8 cellular contexts compared by ENCODE assay signal in the genomic region with DNA sequence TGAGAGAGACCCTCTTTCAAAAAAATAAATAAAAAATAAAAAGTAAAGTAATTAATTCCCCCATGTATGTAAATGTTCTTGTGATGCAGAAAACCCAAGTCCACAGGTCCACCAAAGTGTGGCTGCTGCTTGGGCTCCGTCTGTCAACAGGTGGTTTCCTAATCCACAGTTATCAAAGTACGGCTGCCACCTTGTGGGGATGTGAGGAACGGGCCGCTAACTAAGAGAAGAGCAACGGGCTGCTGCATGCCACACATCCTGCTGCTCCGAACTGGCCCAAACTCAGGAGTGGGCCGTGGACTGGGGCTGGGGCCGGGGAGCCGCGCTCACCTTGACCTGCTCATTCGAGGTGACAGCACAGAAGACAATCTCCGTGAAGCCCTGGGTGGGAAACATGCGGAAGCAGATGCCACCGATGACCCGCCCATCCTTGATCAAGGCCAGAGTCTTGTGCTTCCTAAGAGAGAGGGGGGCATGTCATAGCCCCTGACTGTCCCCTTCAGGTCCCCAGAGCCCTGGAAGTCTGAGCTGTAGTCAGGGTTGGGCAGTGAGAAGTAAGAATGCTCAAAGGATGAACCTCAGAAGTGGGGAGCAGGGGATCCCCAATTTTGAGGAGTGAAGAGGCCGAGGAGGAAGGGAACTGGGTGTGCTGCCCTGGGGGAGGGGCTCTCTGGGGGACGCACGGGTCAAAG. TPM values are rescaled to one million over a fixed set of nuclear protein-coding genes. Genes with fewer than 3 reads are reported as not detected.
A peak's percentile ranks its signal among the peaks of the same experiment; 100 is the strongest.
DNase-seq lines count a peak whose midpoint lies in the region; ATAC-seq and TF ChIP-seq lines count a peak whose summit lies in the region.

No MANE protein-coding gene starts in this region.

- H2AFZ ChIP-seq in KMS-11 (ENCODE audit: low read depth) (no peak overlapping the region), OCI-LY7 (ENCODE audit: low read length) (no peak overlapping the region)

- BruUV-seq in OCI-LY7 (replicated peaks; lab: Mats Ljungman, UMichigan): no TSS peak

- H3K4me1 Mint-ChIP-seq in naive thymus-derived CD4-positive, alpha-beta T cell: peaks cover 10 to 44% (median 39%) of the 10 kb centered on the region in 7 donors

- H3K79me2 ChIP-seq in KMS-11 (ENCODE audit: insufficient read depth, low read depth): no peaks in the 10 kb centered on the region
- H3K79me2 ChIP-seq in OCI-LY7 (ENCODE audit: insufficient read depth, low read depth, low read length): peaks cover 3% of the 10 kb centered on the region; the same call in 1 of the 2 replicates

- H3K4me2 ChIP-seq in KMS-11 (no peak overlapping the region), OCI-LY7 (ENCODE audit: low read length) (peak overlapping the region; percentile 77)

- peak overlapping the region in 3 of 10 donors; percentile 6 to 70 (median 13) for H3K4me3 Mint-ChIP-seq in naive thymus-derived CD4-positive, alpha-beta T cell

- peak; percentile 91 for DNase-seq in D341Med (ENCODE audit: low spot score)
- DNase-seq in OCI-LY7 (ENCODE audit: low spot score): peak; percentile 90
- DNase-seq in activated T-cell treated with anti-CD3 and anti-CD28 coated beads for 1 hour (ENCODE audit: low read depth): peak; percentile 77
- DNase-seq in epithelial cell of proximal tubule (ENCODE audit: low read depth): no peak
- peak; percentile 62 to 86 (median 81) for DNase-seq in naive thymus-derived CD4-positive, alpha-beta T cell
- peak; percentile 42 to 65 for DNase-seq in stimulated activated CD8-positive, alpha-beta memory T cell treated with anti-CD3 and anti-CD28 coated beads, Interleukin-7, amount 100 ng/mL, for 48 hours (ENCODE audit: extremely low read depth in 1 of 2, low read depth in 1 of 2)

- no peaks in the 10 kb centered on the region for H4K20me1 ChIP-seq in KMS-11 (ENCODE audit: insufficient read depth)
- H4K20me1 ChIP-seq in OCI-LY7 (ENCODE audit: insufficient read depth, low read length): no peaks in the 10 kb centered on the region

- H3K9ac ChIP-seq in KMS-11: no peak overlapping the region

- TF ChIP-seq CTCF in KMS-11 (conservative IDR thresholded peaks at IDR 0.05; ENCODE audit: low read depth, low read length): peak; percentile 87
- TF ChIP-seq CTCF in OCI-LY7 (conservative IDR thresholded peaks at IDR 0.05; ENCODE audit: low read length): peak; percentile 94
- peak; percentile 84 for TF ChIP-seq CTCF in epithelial cell of proximal tubule (conservative IDR thresholded peaks at IDR 0.05; ENCODE audit: low read depth, low read length)

- H3K9me3 Mint-ChIP-seq in naive thymus-derived CD4-positive, alpha-beta T cell: no peaks in the 10 kb centered on the region

- H3K27ac ChIP-seq in KMS-11 (no peak overlapping the region), OCI-LY7 (ENCODE audit: low read depth, low read length, poor library complexity, severe bottlenecking) (peak overlapping the region; percentile 91)
- no peak overlapping the region for H3K27ac ChIP-seq in naive thymus-derived CD4-positive, alpha-beta T cell (ENCODE audit: low read depth, low read length)

- H3K27ac Mint-ChIP-seq in naive thymus-derived CD4-positive, alpha-beta T cell: peak overlapping the region in 8 of 9 donors; percentile 2 to 69 (median 48)

- H3K36me3 Mint-ChIP-seq in naive thymus-derived CD4-positive, alpha-beta T cell: peaks cover 4 to 15% (median 5%) of the 10 kb centered on the region in 5 donors

- H3K9me3 ChIP-seq in OCI-LY7 (ENCODE audit: low read length): no peaks in the 10 kb centered on the region
- H3K9me3 ChIP-seq in naive thymus-derived CD4-positive, alpha-beta T cell (ENCODE audit: control insufficient read depth in 2 of 3, low read length in 3 of 3): no peaks in the 10 kb centered on the region

- peak; percentile 65 for ATAC-seq in naive thymus-derived CD4-positive, alpha-beta T cell
- no peak for ATAC-seq in GM19328 (IDR thresholded peaks at IDR 0.05; ENCODE audit: unreplicated experiment)

- CTCF ChIA-PET in OCI-LY7 (lab: Charles Lee; ENCODE audit: unreplicated experiment): no interaction called here
- CTCF ChIA-PET in naive thymus-derived CD4-positive, alpha-beta T cell (lab: Charles Lee): interaction anchor here (1.1 to 2.0 kb wide), 9 partner anchors 11 to 290 kb away, joined by 4 to 10 read pairs (median 4); partner anchors contain the start of genes DNAJC7 and NKIRAS2

- no peak overlapping the region for H3K4me3 ChIP-seq in KMS-11 (IDR thresholded peaks at IDR 0.05; ENCODE audit: insufficient read depth, low read depth, low read length)
- H3K4me3 ChIP-seq in OCI-LY7 (ENCODE audit: low read depth, low read length, poor library complexity, severe bottlenecking): no peak overlapping the region
- H3K4me3 ChIP-seq in epithelial cell of proximal tubule (ENCODE audit: low read depth, low read length): no peak overlapping the region
- H3K4me3 ChIP-seq in naive thymus-derived CD4-positive, alpha-beta T cell (ENCODE audit: low read length): no peak overlapping the region

- POLR2A ChIA-PET in OCI-LY7 (lab: Charles Lee): interaction anchor here (0.6 kb wide), 1 partner anchor 48 kb away, joined by 3 read pairs; no protein-coding TSS in a partner anchor
- POLR2A ChIA-PET in naive thymus-derived CD4-positive, alpha-beta T cell (lab: Charles Lee): interaction anchor here (0.6 to 1.4 kb wide), 3 partner anchors 26 to 157 kb away, joined by 3 to 4 read pairs (median 3); no protein-coding TSS in a partner anchor

- no peaks in the 10 kb centered on the region for H3K27me3 ChIP-seq in KMS-11 (ENCODE audit: insufficient read depth, low read depth)
- no peaks in the 10 kb centered on the region for H3K27me3 ChIP-seq in naive thymus-derived CD4-positive, alpha-beta T cell (ENCODE audit: control insufficient read depth in 2 of 2, insufficient read depth in 2 of 2, low read length in 2 of 2)

- no peaks in the 10 kb centered on the region for H3K9me2 ChIP-seq in OCI-LY7 (ENCODE audit: insufficient read depth, low read length)

- intact Hi-C loops in OCI-LY7 (cut with micrococcal nuclease; ENCODE audit: unreplicated experiment): loop anchor here (1.0 to 10.0 kb wide), 5 partner anchors 50 to 382 kb away; partner anchors contain the start of genes HAP1 and STAT3
- intact Hi-C loops in naive thymus-derived CD4-positive, alpha-beta T cell (cut with micrococcal nuclease): loop anchor here (1.0 to 5.0 kb wide), 5 partner anchors 50 to 410 kb away; partner anchors contain the start of gene KCNH4 (in 1 of the 2)

- H3K36me3 ChIP-seq in KMS-11 (ENCODE audit: insufficient read depth) (no peaks in the 10 kb centered on the region), OCI-LY7 (ENCODE audit: insufficient read depth, low read length) (peaks cover 44% of the 10 kb centered on the region)
- peaks cover 0 to 42% (median 5%) of the 10 kb centered on the region in 3 experiments for H3K36me3 ChIP-seq in naive thymus-derived CD4-positive, alpha-beta T cell (ENCODE audit: control insufficient read depth in 2 of 3, insufficient read depth in 3 of 3, low read length in 3 of 3)

- H3K27me3 Mint-ChIP-seq in naive thymus-derived CD4-positive, alpha-beta T cell: no peaks in the 10 kb centered on the region

- H3K4me1 ChIP-seq in KMS-11 (ENCODE audit: low read depth, poor library complexity, severe bottlenecking) (peaks cover 55% of the 10 kb centered on the region), OCI-LY7 (ENCODE audit: insufficient read depth, low read length, poor library complexity, severe bottlenecking) (peaks cover 80% of the 10 kb centered on the region)
- H3K4me1 ChIP-seq in naive thymus-derived CD4-positive, alpha-beta T cell (ENCODE audit: control insufficient read depth in 2 of 2, insufficient read depth in 2 of 2, low read length in 2 of 2): peaks cover 13 to 26% of the 10 kb centered on the region in 2 donors

RNA-seq across cellular contexts. Expression of gene KAT2A, which starts 4.3 kb away (rescaled TPM):
- 56.1 and 73.0 TPM in 2 replicates for total RNA-seq in OCI-LY7 (2014; rRNA removed; shearing (Covaris generic))
- 89.8 and 95.2 TPM in 2 replicates for total RNA-seq in OCI-LY7 (2022)
- total RNA-seq in epithelial cell of proximal tubule: 13.1 and 18.6 TPM in 2 replicates
- total RNA-seq in naive thymus-derived CD4-positive, alpha-beta T cell: 10 to 100 TPM; 39.6 to 71.1 (median 49.1) TPM
- 10 to 100 TPM in 1 of 2 donors, 1 to 10 TPM in 1; 6.6 to 12.0 TPM for polyA plus RNA-seq in naive thymus-derived CD4-positive, alpha-beta T cell

RNA-seq across cellular contexts. Expression of gene DHX58, which starts 4.3 kb away (rescaled TPM):
- 7.7 and 10.3 TPM in 2 replicates for total RNA-seq in OCI-LY7 (2014; rRNA removed; shearing (Covaris generic))
- total RNA-seq in OCI-LY7 (2022) (19.4 and 23.7 TPM in 2 replicates), epithelial cell of proximal tubule (2.7 and 4.6 TPM in 2 replicates)
- 10 to 100 TPM; 36.0 to 80.5 (median 53.5) TPM for total RNA-seq in naive thymus-derived CD4-positive, alpha-beta T cell
- polyA plus RNA-seq in naive thymus-derived CD4-positive, alpha-beta T cell: 10 to 100 TPM; 10.1 to 24.7 TPM

RNA-seq across cellular contexts. Expression of gene HSPB9, which starts 5.8 kb away (rescaled TPM):
- 0.16 TPM in 1 of 2 replicates, not detected in the other for total RNA-seq in OCI-LY7 (2014; rRNA removed; shearing (Covaris generic))
- total RNA-seq in OCI-LY7 (2022) (not detected in 2 replicates), epithelial cell of proximal tubule (not detected in 2 replicates)
- total RNA-seq in naive thymus-derived CD4-positive, alpha-beta T cell: under 1 TPM in 2 of 5 experiments, not detected in 3; 0.12 to 0.16 TPM
- under 1 TPM in 1 of 2 donors, not detected in 1; 0.10 TPM for polyA plus RNA-seq in naive thymus-derived CD4-positive, alpha-beta T cell

RNA-seq across cellular contexts. Expression of gene ZNF385C, which starts 18.6 kb away (rescaled TPM):
- 0.21 and 0.85 TPM in 2 replicates for total RNA-seq in OCI-LY7 (2014; rRNA removed; shearing (Covaris generic))
- 0.26 and 0.67 TPM in 2 replicates for total RNA-seq in OCI-LY7 (2022)
- total RNA-seq in epithelial cell of proximal tubule: 0.07 TPM in 1 of 2 replicates, not detected in the other
- under 1 TPM in 4 of 5 experiments, not detected in 1; 0.15 to 0.45 (median 0.23) TPM for total RNA-seq in naive thymus-derived CD4-positive, alpha-beta T cell
- not detected for polyA plus RNA-seq in naive thymus-derived CD4-positive, alpha-beta T cell

RNA-seq across cellular contexts. Expression of gene RAB5C, which starts 37.9 kb away (rescaled TPM):
- 37.3 and 50.1 TPM in 2 replicates for total RNA-seq in OCI-LY7 (2014; rRNA removed; shearing (Covaris generic))
- total RNA-seq in OCI-LY7 (2022): 60.6 and 61.2 TPM in 2 replicates
- 89.4 and 150 TPM in 2 replicates for total RNA-seq in epithelial cell of proximal tubule
- 10 to 100 TPM; 72.0 to 95.2 (median 75.4) TPM for total RNA-seq in naive thymus-derived CD4-positive, alpha-beta T cell
- polyA plus RNA-seq in naive thymus-derived CD4-positive, alpha-beta T cell: 10 to 100 TPM; 56.6 to 63.2 TPM
